15 cellular contexts compared by ENCODE assay signal in the genomic region with DNA sequence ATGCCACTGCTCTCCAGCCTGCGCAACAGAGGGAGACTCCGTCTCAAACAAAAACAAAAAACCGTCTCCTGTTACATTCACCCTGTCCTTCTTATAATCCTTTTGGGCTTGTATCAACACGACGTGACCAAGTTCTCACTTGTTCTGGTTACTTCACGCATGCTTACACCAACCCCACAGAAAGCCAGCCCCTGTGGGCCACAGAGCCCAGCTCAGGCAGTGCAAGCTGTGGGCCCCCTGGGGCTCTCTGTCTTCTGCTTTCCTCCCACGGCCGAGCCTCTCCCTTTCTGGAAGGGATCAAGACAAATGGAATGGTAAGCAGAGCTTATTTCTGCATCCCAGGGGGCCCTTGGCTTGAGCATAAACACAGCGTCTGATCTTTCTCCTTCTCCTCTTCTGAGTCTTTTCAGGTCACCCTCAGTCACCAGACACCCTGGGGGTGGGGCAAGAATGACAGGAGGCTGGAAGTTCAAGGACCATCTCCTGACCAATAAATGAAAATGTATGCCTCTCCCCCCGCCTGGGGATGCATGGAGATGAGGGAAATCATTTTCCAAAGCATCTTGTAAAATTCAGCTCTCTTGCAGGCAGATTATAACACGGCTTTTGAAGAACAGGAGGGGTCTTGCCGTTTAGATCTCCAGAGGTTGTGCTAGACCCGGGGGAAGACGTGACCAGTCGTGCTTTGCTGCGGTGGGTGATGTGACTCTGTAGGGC. TPM values are rescaled to one million over a fixed set of nuclear protein-coding genes. Genes with fewer than 3 reads are reported as not detected.
A peak's percentile ranks its signal among the peaks of the same experiment; 100 is the strongest.
DNase-seq lines count a peak whose midpoint lies in the region; TF ChIP-seq lines count a peak whose summit lies in the region.
"Had no signal": no experiment of that assay in that cellular context is flagged by ENCODE, and none has a peak within 500 bp of the region (broad histone marks: within the 10 kb centered on the region; RNA-seq: fewer than 3 reads in every experiment).

No MANE protein-coding gene starts in this region.

- 42 to 57% methylated on average over 16 of the region's 16 CpGs for WGBS in testis, 2 donors
- WGBS in stomach, 5 donors, result 23 to 42% (median 39%) methylated on average over 16 of the region's 16 CpGs

- H3K27me3 Mint-ChIP-seq in activated naive CD4-positive, alpha-beta T cell treated with anti-CD3 and anti-CD28 coated beads, Interleukin-2, amount 50 U/mL, for 24 hours, result peaks cover 21% of the 10 kb centered on the region
- H3K27me3 Mint-ChIP-seq in activated naive CD4-positive, alpha-beta T cell treated with anti-CD3 and anti-CD28 coated beads, Interleukin-2, amount 10 ng/mL, durations not matched to agents 7 days and 5 days, result peaks cover 54% of the 10 kb centered on the region

- no peaks in the 10 kb centered on the region for H3K9me3 Mint-ChIP-seq in activated naive CD4-positive, alpha-beta T cell treated with anti-CD3 and anti-CD28 coated beads, Interleukin-2, amount 50 U/mL, for 24 hours
- H3K9me3 Mint-ChIP-seq in activated naive CD4-positive, alpha-beta T cell treated with anti-CD3 and anti-CD28 coated beads, Interleukin-2, amount 10 ng/mL, durations not matched to agents 7 days and 5 days, result no peaks in the 10 kb centered on the region
- H3K9me3 Mint-ChIP-seq: central memory CD8-positive, alpha-beta T cell; T-helper 2 cell treated with Interferon-gamma antibody and Interleukin-4, amounts not matched to agents 5 μg/mL and 100 μg/mL, for 36 hours had no signal

- TF ChIP-seq CTCF in astrocyte of the spinal cord (IDR thresholded peaks at IDR 0.05; ENCODE audit: low read depth, low read length), result no peak
- no peak for TF ChIP-seq CTCF in testis (IDR thresholded peaks at IDR 0.05)
- TF ChIP-seq CTCF in stomach (IDR thresholded peaks at IDR 0.05), result no peak

- no peak for TF ChIP-seq POLR2A in testis (IDR thresholded peaks at IDR 0.05)
- TF ChIP-seq POLR2A in stomach (IDR thresholded peaks at IDR 0.05), result no peak

- H3K36me3 ChIP-seq in testis (ENCODE audit: low read depth, missing control alignments), result no peaks in the 10 kb centered on the region
- no peaks in the 10 kb centered on the region for H3K36me3 ChIP-seq in stomach
- H3K36me3 ChIP-seq: sigmoid colon had no signal

- no peak overlapping the region for H3K4me3 ChIP-seq in astrocyte of the spinal cord (ENCODE audit: low read depth, low read length)
- no peak overlapping the region for H3K4me3 ChIP-seq in testis
- no peak overlapping the region for H3K4me3 ChIP-seq in stomach
- H3K4me3 ChIP-seq: sigmoid colon had no signal

- no peaks in the 10 kb centered on the region for H3K9me3 ChIP-seq in testis
- no peaks in the 10 kb centered on the region for H3K9me3 ChIP-seq in stomach
- H3K9me3 ChIP-seq: sigmoid colon had no signal

- H3K4me1 ChIP-seq in testis (no peaks in the 10 kb centered on the region), stomach (no peaks in the 10 kb centered on the region)
- H3K4me1 ChIP-seq: sigmoid colon had no signal

- H3K4me1 Mint-ChIP-seq in activated naive CD4-positive, alpha-beta T cell treated with anti-CD3 and anti-CD28 coated beads, Interleukin-2, amount 50 U/mL, for 24 hours, result no peaks in the 10 kb centered on the region
- H3K4me1 Mint-ChIP-seq in activated naive CD4-positive, alpha-beta T cell treated with anti-CD3 and anti-CD28 coated beads, Interleukin-2, amount 10 ng/mL, durations not matched to agents 7 days and 5 days, result no peaks in the 10 kb centered on the region
- H3K4me1 Mint-ChIP-seq: central memory CD8-positive, alpha-beta T cell had no signal

- H3K27me3 ChIP-seq in testis, result no peaks in the 10 kb centered on the region
- H3K27me3 ChIP-seq in stomach, result peaks cover 0 to 80% (median 30%) of the 10 kb centered on the region in 3 donors

- CTCF ChIA-PET in activated naive CD4-positive, alpha-beta T cell treated with anti-CD3 and anti-CD28 coated beads, Interleukin-2, amount 10 ng/mL, durations not matched to agents 7 days and 5 days (lab: Charles Lee), result no interaction called here

- H3K27ac Mint-ChIP-seq in activated naive CD4-positive, alpha-beta T cell treated with anti-CD3 and anti-CD28 coated beads, Interleukin-2, amount 50 U/mL, for 24 hours, result peak overlapping the region; percentile 5
- no peak overlapping the region for H3K27ac Mint-ChIP-seq in activated naive CD4-positive, alpha-beta T cell treated with anti-CD3 and anti-CD28 coated beads, Interleukin-2, amount 10 ng/mL, durations not matched to agents 7 days and 5 days
- H3K27ac Mint-ChIP-seq: T-helper 2 cell treated with Interferon-gamma antibody and Interleukin-4, amounts not matched to agents 5 μg/mL and 100 μg/mL, for 36 hours had no signal

- intact Hi-C loops in testis (cut with DNase I; ENCODE audit: low total_unique reads), result no loop called here
- intact Hi-C loops in stomach (cut with DNase I; ENCODE audit: low total_unique reads), result no loop called here

- H3K36me3 Mint-ChIP-seq in activated naive CD4-positive, alpha-beta T cell treated with anti-CD3 and anti-CD28 coated beads, Interleukin-2, amount 50 U/mL, for 24 hours, result no peaks in the 10 kb centered on the region
- H3K36me3 Mint-ChIP-seq in activated naive CD4-positive, alpha-beta T cell treated with anti-CD3 and anti-CD28 coated beads, Interleukin-2, amount 10 ng/mL, durations not matched to agents 7 days and 5 days, result no peaks in the 10 kb centered on the region

- DNase-seq in activated naive CD4-positive, alpha-beta T cell treated with anti-CD3 and anti-CD28 coated beads, Interleukin-2, amount 10 ng/mL, durations not matched to agents 7 days and 5 days, result no peak
- peak; percentile 62 for DNase-seq in astrocyte of the spinal cord (ENCODE audit: low read depth, low spot score)
- peak; percentile 50 for DNase-seq in iris pigment epithelial cell (ENCODE audit: low read depth)
- peak; percentile 28 for DNase-seq in testis
- DNase-seq in NCI-H1048 (lab: John Stamatoyannopoulos, UW), result no peak
- DNase-seq in stomach, result no peak
- no peak for DNase-seq in NCI-H1694 (lab: John Stamatoyannopoulos, UW)
- DNase-seq: 8988T, COR-L47, erythroblast, NCI-H226, sigmoid colon had no signal

- H3K4me3 Mint-ChIP-seq in activated naive CD4-positive, alpha-beta T cell treated with anti-CD3 and anti-CD28 coated beads, Interleukin-2, amount 50 U/mL, for 24 hours, result no peak overlapping the region
- no peak overlapping the region for H3K4me3 Mint-ChIP-seq in activated naive CD4-positive, alpha-beta T cell treated with anti-CD3 and anti-CD28 coated beads, Interleukin-2, amount 10 ng/mL, durations not matched to agents 7 days and 5 days
- H3K4me3 Mint-ChIP-seq: central memory CD8-positive, alpha-beta T cell; T-helper 2 cell treated with Interferon-gamma antibody and Interleukin-4, amounts not matched to agents 5 μg/mL and 100 μg/mL, for 36 hours had no signal

- TF ChIP-seq EP300 in stomach (IDR thresholded peaks at IDR 0.05), result no peak

- in situ Hi-C loops in astrocyte of the spinal cord (cut with HindIII; ENCODE audit: low sequenced_read_pairs), result no loop called here

- no peak overlapping the region for H3K27ac ChIP-seq in testis
- H3K27ac ChIP-seq in stomach, result no peak overlapping the region
- H3K27ac ChIP-seq: sigmoid colon had no signal

RNA-seq across cellular contexts. Expression of gene TRIM56, which starts 19.0 kb away (rescaled TPM):
- total RNA-seq in testis (10 to 100 TPM; 15.3 to 20.4 TPM), stomach (10 to 100 TPM; 13.6 to 41.1 (median 24.6) TPM)
- polyA plus RNA-seq in testis (ENCODE audit: insufficient read depth, low read depth, low replicate concordance) (8.7 TPM), stomach (1 to 10 TPM; 7.5 to 9.8 (median 8.3) TPM)

RNA-seq across cellular contexts. Expression of gene MUC17, which starts 46.4 kb away (rescaled TPM):
- under 1 TPM; 0.19 to 0.24 TPM for total RNA-seq in testis
- 0.05 TPM for polyA plus RNA-seq in testis (ENCODE audit: insufficient read depth, low read depth, low replicate concordance)
- under 1 TPM in 1 of 5 donors, not detected in 4; 0.73 TPM for total RNA-seq in stomach
- polyA plus RNA-seq in stomach, result not detected

Comparison
In these comparisons a context has a peak if more than half of its experiments do, and no peak if none do; other contexts are left out.
1. DNase-seq: peak in astrocyte of the spinal cord (single experiment), iris pigment epithelial cell (single experiment) and testis (single experiment); none in activated naive CD4-positive, alpha-beta T cell treated with anti-CD3 and anti-CD28 coated beads, Interleukin-2, amount 10 ng/mL, durations not matched to agents 7 days and 5 days (single experiment), NCI-H1048 (single experiment), stomach (single experiment) and NCI-H1694 (single experiment).